ENCODE assay signal across 1 cellular context in genomic region chr11:335779-336665, GRCh38.
TF ChIP-seq lines count a peak whose summit lies in the region.

No MANE protein-coding gene starts in this region.

TF ChIP-seq in K562, 482 proteins besides CTCF, POLR2A, EP300 and RAD21 (continued from another document and continues in another):
- TF ChIP-seq, protein P1, sequence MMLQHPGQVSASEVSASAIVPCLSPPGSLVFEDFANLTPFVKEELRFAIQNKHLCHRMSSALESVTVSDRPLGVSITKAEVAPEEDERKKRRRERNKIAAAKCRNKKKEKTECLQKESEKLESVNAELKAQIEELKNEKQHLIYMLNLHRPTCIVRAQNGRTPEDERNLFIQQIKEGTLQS (IDR thresholded peaks at IDR 0.05): no peak
- TF ChIP-seq, protein P1 (CRISPR knock-in tag; conservative IDR thresholded peaks at IDR 0.05): no peak
- TF ChIP-seq RHOXF2B (CRISPR knock-in tag; conservative IDR thresholded peaks at IDR 0.05) (no peak), BCLAF1 (IDR thresholded peaks at IDR 0.05; ENCODE audit: borderline replicate concordance in 1 of 2, control insufficient read depth in 1 of 2, low read depth in 2 of 2, low read length in 1 of 2) (no peak), REST (CRISPR knock-in tag; IDR thresholded peaks at IDR 0.05; ENCODE audit: low read depth) (no peak), PHB2 (IDR thresholded peaks at IDR 0.05; ENCODE audit: low read depth) (no peak), ARNT (IDR thresholded peaks at IDR 0.05) (no peak), NFYB (IDR thresholded peaks at IDR 0.05; ENCODE audit: extremely low read depth, insufficient read length) (no peak), HNRNPL (IDR thresholded peaks at IDR 0.05; ENCODE audit: low read depth, low read length) (no peak), ZNF124 (CRISPR knock-in tag; IDR thresholded peaks at IDR 0.05) (no peak), DACH1 (IDR thresholded peaks at IDR 0.05; ENCODE audit: partially characterized antibody) (no peak), CAMTA2 (CRISPR knock-in tag; conservative IDR thresholded peaks at IDR 0.05) (no peak), TRIM28 (IDR thresholded peaks at IDR 0.05) (no peak), ADNP (tag; IDR thresholded peaks at IDR 0.05) (no peak), KLF6 (CRISPR knock-in tag; IDR thresholded peaks at IDR 0.05; ENCODE audit: borderline replicate concordance) (no peak), MEF2D (tag; conservative IDR thresholded peaks at IDR 0.05; ENCODE audit: low read depth) (no peak), ZNF766 (CRISPR knock-in tag; conservative IDR thresholded peaks at IDR 0.05) (peak; percentile 35; the same call in 1 of the 2 replicates), ZKSCAN3 (CRISPR knock-in tag; IDR thresholded peaks at IDR 0.05) (no peak), SP1 (CRISPR knock-in tag; IDR thresholded peaks at IDR 0.05) (no peak), HMBOX1 (IDR thresholded peaks at IDR 0.05) (no peak), NRF1 (conservative IDR thresholded peaks at IDR 0.05 in 1 of 2, IDR thresholded peaks at IDR 0.05 in 1 of 2) (peak; percentile 26 to 36; a peak in 1 of 4 replicates), SUPT5H (IDR thresholded peaks at IDR 0.05) (no peak), ZFP36 (IDR thresholded peaks at IDR 0.05; ENCODE audit: low read depth, low read length, partially characterized antibody) (no peak), KLF1 (tag; IDR thresholded peaks at IDR 0.05) (no peak), CEBPG (CRISPR knock-in tag; IDR thresholded peaks at IDR 0.05) (no peak), CEBPG (tag; conservative IDR thresholded peaks at IDR 0.05 in 1 of 2, IDR thresholded peaks at IDR 0.05 in 1 of 2) (no peak), HLTF (IDR thresholded peaks at IDR 0.05) (no peak), BCOR (IDR thresholded peaks at IDR 0.05) (no peak), TCFL5 (CRISPR knock-in tag; conservative IDR thresholded peaks at IDR 0.05) (no peak), XRCC4 (IDR thresholded peaks at IDR 0.05; ENCODE audit: extremely low read depth, insufficient read depth, insufficient read length) (no peak), BHLHE40 (IDR thresholded peaks at IDR 0.05; ENCODE audit: low read length) (peak; percentile 37; the same call in 1 of the 2 replicates), THRAP3 (IDR thresholded peaks at IDR 0.05; ENCODE audit: borderline replicate concordance) (no peak), JUN (IDR thresholded peaks at IDR 0.05; ENCODE audit: borderline replicate concordance, low read depth, low read length) (no peak), JUN (CRISPR knock-in tag; IDR thresholded peaks at IDR 0.05; ENCODE audit: borderline replicate concordance) (no peak)
- TF ChIP-seq, protein P2, sequence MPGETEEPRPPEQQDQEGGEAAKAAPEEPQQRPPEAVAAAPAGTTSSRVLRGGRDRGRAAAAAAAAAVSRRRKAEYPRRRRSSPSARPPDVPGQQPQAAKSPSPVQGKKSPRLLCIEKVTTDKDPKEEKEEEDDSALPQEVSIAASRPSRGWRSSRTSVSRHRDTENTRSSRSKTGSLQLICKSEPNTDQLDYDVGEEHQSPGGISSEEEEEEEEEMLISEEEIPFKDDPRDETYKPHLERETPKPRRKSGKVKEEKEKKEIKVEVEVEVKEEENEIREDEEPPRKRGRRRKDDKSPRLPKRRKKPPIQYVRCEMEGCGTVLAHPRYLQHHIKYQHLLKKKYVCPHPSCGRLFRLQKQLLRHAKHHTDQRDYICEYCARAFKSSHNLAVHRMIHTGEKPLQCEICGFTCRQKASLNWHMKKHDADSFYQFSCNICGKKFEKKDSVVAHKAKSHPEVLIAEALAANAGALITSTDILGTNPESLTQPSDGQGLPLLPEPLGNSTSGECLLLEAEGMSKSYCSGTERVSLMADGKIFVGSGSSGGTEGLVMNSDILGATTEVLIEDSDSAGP (CRISPR knock-in tag; IDR thresholded peaks at IDR 0.05): no peak
- TF ChIP-seq, protein P3, sequence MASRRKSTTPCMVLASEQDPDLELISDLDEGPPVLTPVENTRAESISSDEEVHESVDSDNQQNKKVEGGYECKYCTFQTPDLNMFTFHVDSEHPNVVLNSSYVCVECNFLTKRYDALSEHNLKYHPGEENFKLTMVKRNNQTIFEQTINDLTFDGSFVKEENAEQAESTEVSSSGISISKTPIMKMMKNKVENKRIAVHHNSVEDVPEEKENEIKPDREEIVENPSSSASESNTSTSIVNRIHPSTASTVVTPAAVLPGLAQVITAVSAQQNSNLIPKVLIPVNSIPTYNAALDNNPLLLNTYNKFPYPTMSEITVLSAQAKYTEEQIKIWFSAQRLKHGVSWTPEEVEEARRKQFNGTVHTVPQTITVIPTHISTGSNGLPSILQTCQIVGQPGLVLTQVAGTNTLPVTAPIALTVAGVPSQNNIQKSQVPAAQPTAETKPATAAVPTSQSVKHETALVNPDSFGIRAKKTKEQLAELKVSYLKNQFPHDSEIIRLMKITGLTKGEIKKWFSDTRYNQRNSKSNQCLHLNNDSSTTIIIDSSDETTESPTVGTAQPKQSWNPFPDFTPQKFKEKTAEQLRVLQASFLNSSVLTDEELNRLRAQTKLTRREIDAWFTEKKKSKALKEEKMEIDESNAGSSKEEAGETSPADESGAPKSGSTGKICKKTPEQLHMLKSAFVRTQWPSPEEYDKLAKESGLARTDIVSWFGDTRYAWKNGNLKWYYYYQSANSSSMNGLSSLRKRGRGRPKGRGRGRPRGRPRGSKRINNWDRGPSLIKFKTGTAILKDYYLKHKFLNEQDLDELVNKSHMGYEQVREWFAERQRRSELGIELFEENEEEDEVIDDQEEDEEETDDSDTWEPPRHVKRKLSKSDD (conservative IDR thresholded peaks at IDR 0.05; ENCODE audit: low read length): no peak
- TF ChIP-seq, protein P4, sequence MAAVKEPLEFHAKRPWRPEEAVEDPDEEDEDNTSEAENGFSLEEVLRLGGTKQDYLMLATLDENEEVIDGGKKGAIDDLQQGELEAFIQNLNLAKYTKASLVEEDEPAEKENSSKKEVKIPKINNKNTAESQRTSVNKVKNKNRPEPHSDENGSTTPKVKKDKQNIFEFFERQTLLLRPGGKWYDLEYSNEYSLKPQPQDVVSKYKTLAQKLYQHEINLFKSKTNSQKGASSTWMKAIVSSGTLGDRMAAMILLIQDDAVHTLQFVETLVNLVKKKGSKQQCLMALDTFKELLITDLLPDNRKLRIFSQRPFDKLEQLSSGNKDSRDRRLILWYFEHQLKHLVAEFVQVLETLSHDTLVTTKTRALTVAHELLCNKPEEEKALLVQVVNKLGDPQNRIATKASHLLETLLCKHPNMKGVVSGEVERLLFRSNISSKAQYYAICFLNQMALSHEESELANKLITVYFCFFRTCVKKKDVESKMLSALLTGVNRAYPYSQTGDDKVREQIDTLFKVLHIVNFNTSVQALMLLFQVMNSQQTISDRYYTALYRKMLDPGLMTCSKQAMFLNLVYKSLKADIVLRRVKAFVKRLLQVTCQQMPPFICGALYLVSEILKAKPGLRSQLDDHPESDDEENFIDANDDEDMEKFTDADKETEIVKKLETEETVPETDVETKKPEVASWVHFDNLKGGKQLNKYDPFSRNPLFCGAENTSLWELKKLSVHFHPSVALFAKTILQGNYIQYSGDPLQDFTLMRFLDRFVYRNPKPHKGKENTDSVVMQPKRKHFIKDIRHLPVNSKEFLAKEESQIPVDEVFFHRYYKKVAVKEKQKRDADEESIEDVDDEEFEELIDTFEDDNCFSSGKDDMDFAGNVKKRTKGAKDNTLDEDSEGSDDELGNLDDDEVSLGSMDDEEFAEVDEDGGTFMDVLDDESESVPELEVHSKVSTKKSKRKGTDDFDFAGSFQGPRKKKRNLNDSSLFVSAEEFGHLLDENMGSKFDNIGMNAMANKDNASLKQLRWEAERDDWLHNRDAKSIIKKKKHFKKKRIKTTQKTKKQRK (IDR thresholded peaks at IDR 0.05; ENCODE audit: borderline replicate concordance, low read depth, low read length): no peak
- TF ChIP-seq, protein P5, sequence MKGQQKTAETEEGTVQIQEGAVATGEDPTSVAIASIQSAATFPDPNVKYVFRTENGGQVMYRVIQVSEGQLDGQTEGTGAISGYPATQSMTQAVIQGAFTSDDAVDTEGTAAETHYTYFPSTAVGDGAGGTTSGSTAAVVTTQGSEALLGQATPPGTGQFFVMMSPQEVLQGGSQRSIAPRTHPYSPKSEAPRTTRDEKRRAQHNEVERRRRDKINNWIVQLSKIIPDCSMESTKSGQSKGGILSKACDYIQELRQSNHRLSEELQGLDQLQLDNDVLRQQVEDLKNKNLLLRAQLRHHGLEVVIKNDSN (CRISPR knock-in tag; IDR thresholded peaks at IDR 0.05): no peak
- TF ChIP-seq, protein P6, sequence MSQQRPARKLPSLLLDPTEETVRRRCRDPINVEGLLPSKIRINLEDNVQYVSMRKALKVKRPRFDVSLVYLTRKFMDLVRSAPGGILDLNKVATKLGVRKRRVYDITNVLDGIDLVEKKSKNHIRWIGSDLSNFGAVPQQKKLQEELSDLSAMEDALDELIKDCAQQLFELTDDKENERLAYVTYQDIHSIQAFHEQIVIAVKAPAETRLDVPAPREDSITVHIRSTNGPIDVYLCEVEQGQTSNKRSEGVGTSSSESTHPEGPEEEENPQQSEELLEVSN (IDR thresholded peaks at IDR 0.05; ENCODE audit: borderline replicate concordance in 1 of 2, extremely low read depth in 1 of 2, insufficient read depth in 1 of 2, insufficient read length in 1 of 2, low read depth in 1 of 2, low read length in 1 of 2, poor library complexity in 1 of 2, severe bottlenecking in 1 of 2): no peak
- TF ChIP-seq, protein P7, sequence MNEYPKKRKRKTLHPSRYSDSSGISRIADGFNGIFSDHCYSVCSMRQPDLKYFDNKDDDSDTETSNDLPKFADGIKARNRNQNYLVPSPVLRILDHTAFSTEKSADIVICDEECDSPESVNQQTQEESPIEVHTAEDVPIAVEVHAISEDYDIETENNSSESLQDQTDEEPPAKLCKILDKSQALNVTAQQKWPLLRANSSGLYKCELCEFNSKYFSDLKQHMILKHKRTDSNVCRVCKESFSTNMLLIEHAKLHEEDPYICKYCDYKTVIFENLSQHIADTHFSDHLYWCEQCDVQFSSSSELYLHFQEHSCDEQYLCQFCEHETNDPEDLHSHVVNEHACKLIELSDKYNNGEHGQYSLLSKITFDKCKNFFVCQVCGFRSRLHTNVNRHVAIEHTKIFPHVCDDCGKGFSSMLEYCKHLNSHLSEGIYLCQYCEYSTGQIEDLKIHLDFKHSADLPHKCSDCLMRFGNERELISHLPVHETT (CRISPR knock-in tag; conservative IDR thresholded peaks at IDR 0.05 in 1 of 2, IDR thresholded peaks at IDR 0.05 in 1 of 2): peak in 1 of 2 experiments; percentile 50; a peak in 1 of 4 replicates
